In genomic region chr17:48036693-48037035, GRCh38 we compare ENCODE assay signal across 8 cellular contexts. TPM values are rescaled to one million over a fixed set of nuclear protein-coding genes. Genes with fewer than 3 reads are reported as not detected.
DNase-seq lines count a peak whose midpoint lies in the region; ATAC-seq and TF ChIP-seq lines count a peak whose summit lies in the region.

No MANE protein-coding gene starts in this region.

- peak overlapping the region; percentile 80 for H3K4me3 Mint-ChIP-seq in T-helper 2 cell treated with Interferon-gamma antibody and Interleukin-4, amounts not matched to agents 5 μg/mL and 100 μg/mL, for 36 hours

- no peak for DNase-seq in T-helper 2 cell treated with Interferon-gamma antibody and Interleukin-4, amounts not matched to agents 5 μg/mL and 100 μg/mL, for 36 hours (ENCODE audit: low spot score)
- DNase-seq in T-helper 2 cell (no peak), adipocyte (ENCODE audit: low read depth) (no peak), left colon (no peak), stomach (no peak), DMS79 treated with DMSO at 0.1 percent for 48 hours (lab: John Stamatoyannopoulos, UW) (no peak), ACHN (no peak)
- DNase-seq in central memory CD4-positive, alpha-beta T cell: no peak

- in situ Hi-C loops in ACHN (cut with HindIII; ENCODE audit: low pct_ligation_motif_present, low pct_unique_long_range_greater_than_20kb, low sequenced_read_pairs): no loop called here

- H3K27ac ChIP-seq in stomach: peak overlapping the region in 2 of 5 donors; percentile 78 to 79

- TF ChIP-seq EP300 in stomach (IDR thresholded peaks at IDR 0.05): no peak

- peaks cover 10% of the 10 kb centered on the region for H3K4me1 Mint-ChIP-seq in T-helper 2 cell treated with Interferon-gamma antibody and Interleukin-4, amounts not matched to agents 5 μg/mL and 100 μg/mL, for 36 hours (ENCODE audit: low read depth)

- H3K36me3 Mint-ChIP-seq in T-helper 2 cell treated with Interferon-gamma antibody and Interleukin-4, amounts not matched to agents 5 μg/mL and 100 μg/mL, for 36 hours (ENCODE audit: low read depth): peaks cover 2% of the 10 kb centered on the region

- H3K9me3 Mint-ChIP-seq in T-helper 2 cell treated with Interferon-gamma antibody and Interleukin-4, amounts not matched to agents 5 μg/mL and 100 μg/mL, for 36 hours: no peaks in the 10 kb centered on the region

- peaks cover 42% of the 10 kb centered on the region for H3K27me3 Mint-ChIP-seq in T-helper 2 cell treated with Interferon-gamma antibody and Interleukin-4, amounts not matched to agents 5 μg/mL and 100 μg/mL, for 36 hours (ENCODE audit: low read depth)

- intact Hi-C loops in left colon (cut with DNase I, micrococcal nuclease): loop anchor here in 1 of 2 donors (5.0 kb wide), 1 partner anchor 36 kb away; no protein-coding TSS in a partner anchor
- intact Hi-C loops in stomach (cut with DNase I; ENCODE audit: low total_unique reads): no loop called here

- no peak overlapping the region for H3K27ac Mint-ChIP-seq in T-helper 2 cell treated with Interferon-gamma antibody and Interleukin-4, amounts not matched to agents 5 μg/mL and 100 μg/mL, for 36 hours

- no peak for TF ChIP-seq CTCF in stomach (IDR thresholded peaks at IDR 0.05)

- peak overlapping the region; percentile 94 for H3K9ac ChIP-seq in adipocyte (ENCODE audit: low read length)

- H3K36me3 ChIP-seq in adipocyte (ENCODE audit: control insufficient read depth, insufficient read depth, low read length, severe bottlenecking) (peaks cover 12% of the 10 kb centered on the region), stomach (peaks cover 0 to 4% (median 0%) of the 10 kb centered on the region in 4 donors)

- H3K4me3 ChIP-seq in adipocyte (ENCODE audit: low read length) (peak overlapping the region; percentile 89), stomach (peak overlapping the region; percentile 61 to 74 (median 69))

- peaks cover 15% of the 10 kb centered on the region for H3K4me1 ChIP-seq in adipocyte (ENCODE audit: control insufficient read depth, insufficient read depth, low read length)
- peaks cover 10 to 18% (median 14%) of the 10 kb centered on the region in 4 donors for H3K4me1 ChIP-seq in stomach

- peak; percentile 47 for ATAC-seq in left colon

- 33 to 48% (median 43%) methylated on average over 3 to 6 of the region's 6 CpGs for WGBS in stomach, 5 donors

- H3K9me3 ChIP-seq in adipocyte (ENCODE audit: control insufficient read depth, low read length) (no peaks in the 10 kb centered on the region), stomach (no peaks in the 10 kb centered on the region)

- no peaks in the 10 kb centered on the region for H3K27me3 ChIP-seq in adipocyte (replicated peaks; ENCODE audit: control insufficient read depth, insufficient read depth, low read length)
- H3K27me3 ChIP-seq in stomach: peaks cover 0 to 27% (median 4%) of the 10 kb centered on the region in 3 donors

- TF ChIP-seq POLR2A in stomach (IDR thresholded peaks at IDR 0.05): no peak

RNA-seq across cellular contexts. Expression of gene COPZ2, which starts 0.9 kb away (rescaled TPM):
- total RNA-seq in left colon (1 to 10 TPM; 7.1 to 8.7 TPM), stomach (100 to 1,000 TPM in 1 of 5 donors, 10 to 100 TPM in 2, 1 to 10 TPM in 2; 6.8 to 187 (median 12.3) TPM)
- polyA plus RNA-seq in stomach: 10 to 100 TPM; 17.0 to 20.4 (median 17.1) TPM

RNA-seq across cellular contexts. Expression of gene NFE2L1, which starts 11.5 kb away (rescaled TPM):
- total RNA-seq in left colon (100 to 1,000 TPM; 223 to 245 TPM), stomach (100 to 1,000 TPM in 3 of 5 donors, 10 to 100 TPM in 2; 51.4 to 160 (median 126) TPM)
- polyA plus RNA-seq in stomach: 10 to 100 TPM; 25.2 to 39.5 (median 36.6) TPM
